ENCODE assay signal across 8 cellular contexts in genomic region chr12:89390802-89391673, GRCh38. TPM values are rescaled to one million over a fixed set of nuclear protein-coding genes. Genes with fewer than 3 reads are reported as not detected.
A peak's percentile ranks its signal among the peaks of the same experiment; 100 is the strongest.
DNase-seq lines count a peak whose midpoint lies in the region; ATAC-seq, FAIRE-seq and TF ChIP-seq lines count a peak whose summit lies in the region.
"Had no signal": no experiment of that assay in that cellular context is flagged by ENCODE, and none has a peak within 500 bp of the region (broad histone marks: within the 10 kb centered on the region; RNA-seq: fewer than 3 reads in every experiment).

No MANE protein-coding gene starts in this region.

- H3K4me3 ChIP-seq in fibroblast of mammary gland (ENCODE audit: control insufficient read depth, low read depth, low read length) (no peak overlapping the region), gastrocnemius medialis (no peak overlapping the region)

- in situ Hi-C loops in SK-MEL-5 (cut with HindIII; ENCODE audit: low pct_unique_long_range_greater_than_20kb, low sequenced_read_pairs) = no loop called here
- in situ Hi-C loops in gastrocnemius medialis (cut with MboI; ENCODE audit: low sequenced_read_pairs in 4 of 4) = loop anchor here in 1 of 4 donors (25.0 kb wide), 1 partner anchor 104 kb away; no protein-coding TSS in a partner anchor

- no peaks in the 10 kb centered on the region for H3K27me3 ChIP-seq in gastrocnemius medialis

- peak; percentile 69 for FAIRE-seq in H54 (lab: Jason Lieb, UNC)

- DNase-seq in H54 (ENCODE audit: insufficient read length, low spot score) = no peak
- peak; percentile 43 for DNase-seq in SK-MEL-5 (ENCODE audit: low read depth, low spot score)
- DNase-seq in fibroblast of mammary gland (ENCODE audit: low read depth) = peak; percentile 82
- no peak for DNase-seq in gastrocnemius medialis
- no peak for DNase-seq in NK-92 (lab: John Stamatoyannopoulos, UW; ENCODE audit: unreplicated experiment)
- DNase-seq in head of caudate nucleus = no peak
- DNase-seq: aorta had no signal

- H3K27ac ChIP-seq in gastrocnemius medialis = peak overlapping the region; percentile 2 to 63 (median 62)

- intact Hi-C loops in gastrocnemius medialis (cut with DNase I; ENCODE audit: low total_unique reads) (no loop called here), head of caudate nucleus (cut with DNase I) (no loop called here)

- TF ChIP-seq POLR2A in H54 (IDR thresholded peaks at IDR 0.05; ENCODE audit: low read depth, low read length) = no peak
- no peak for TF ChIP-seq POLR2A in gastrocnemius medialis (IDR thresholded peaks at IDR 0.05)

- H3K9me3 ChIP-seq in gastrocnemius medialis = no peaks in the 10 kb centered on the region

- H3K36me3 ChIP-seq in gastrocnemius medialis = no peaks in the 10 kb centered on the region

- no peak for ATAC-seq in gastrocnemius medialis
- ATAC-seq in HG03469 (IDR thresholded peaks at IDR 0.05; ENCODE audit: unreplicated experiment) = no peak

- peaks cover 0 to 16% of the 10 kb centered on the region in 2 donors for H3K4me1 ChIP-seq in gastrocnemius medialis

- TF ChIP-seq CTCF in fibroblast of mammary gland (conservative IDR thresholded peaks at IDR 0.05; ENCODE audit: control insufficient read depth, insufficient read depth, low read depth, low read length) (no peak), gastrocnemius medialis (IDR thresholded peaks at IDR 0.05 in 4 of 5, conservative IDR thresholded peaks at IDR 0.05 in 1 of 5) (no peak)

RNA-seq across cellular contexts. Expression of gene DUSP6, which starts 38.7 kb away (rescaled TPM):
- total RNA-seq in SK-MEL-5 (2014; rRNA removed; shearing (Covaris generic)) = 222 and 229 TPM in 2 replicates
- polyA plus RNA-seq in SK-MEL-5 (2015; cell fraction: cytosol; rRNA removed) = 176 and 208 TPM in 2 replicates
- 369 and 370 TPM in 2 replicates for polyA plus RNA-seq in SK-MEL-5 (2015; cell fraction: nucleus; rRNA removed)
- total RNA-seq in gastrocnemius medialis = 10 to 100 TPM in 3 of 4 donors, 1 to 10 TPM in 1; 4.2 to 23.8 (median 12.1) TPM

Comparison
In these comparisons a context has a peak if more than half of its experiments do, and no peak if none do; other contexts are left out.
1. DNase-seq: peak in SK-MEL-5 (single experiment) and fibroblast of mammary gland (single experiment); none in H54 (single experiment), gastrocnemius medialis (0 of 2), NK-92 (single experiment) and head of caudate nucleus (0 of 42).